Comparison of ENCODE assay signal across 8 cellular contexts in the genomic region with DNA sequence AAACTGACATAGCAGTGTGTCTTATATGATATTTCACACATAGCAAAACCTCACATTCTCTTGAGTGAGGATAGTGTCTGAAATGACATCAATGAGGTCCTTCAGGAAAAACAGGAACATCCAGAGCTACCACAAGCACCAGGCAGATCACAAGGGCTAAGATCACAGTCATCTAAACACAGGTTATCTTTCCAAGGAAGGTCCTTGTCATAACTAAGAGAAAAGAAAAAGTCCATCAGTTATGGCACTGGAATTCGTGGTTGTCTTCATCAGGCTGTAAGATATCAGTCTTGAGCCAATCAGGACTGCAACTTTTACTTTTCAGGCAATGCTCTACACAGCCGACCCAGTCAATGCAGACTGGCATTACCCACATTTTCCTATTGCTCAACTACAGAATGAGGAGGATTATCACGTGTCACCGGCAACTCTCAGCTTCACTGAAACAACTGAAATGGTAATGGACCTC. TPM values are rescaled to one million over a fixed set of nuclear protein-coding genes. Genes with fewer than 3 reads are reported as not detected.
A peak's percentile ranks its signal among the peaks of the same experiment; 100 is the strongest.
DNase-seq lines count a peak whose midpoint lies in the region; ATAC-seq and TF ChIP-seq lines count a peak whose summit lies in the region.

No MANE protein-coding gene starts in this region.

- peak; percentile 80 for DNase-seq in EL
- peak; percentile 12 to 82 for DNase-seq in PC-9
- no peak for DNase-seq in GOT3 (lab: John Stamatoyannopoulos, UW)
- DNase-seq in activated CD4-positive, CD25-positive, alpha-beta regulatory T cell (lab: John Stamatoyannopoulos, UW) = no peak
- DNase-seq in NCI-H146 treated with DMSO at 0.1 percent for 48 hours (lab: John Stamatoyannopoulos, UW; ENCODE audit: unreplicated experiment) = no peak
- DNase-seq in islet precursor cell = no peak

- no TSS peak for BruUV-seq in PC-9 (replicated peaks; lab: Mats Ljungman, UMichigan)

- intact Hi-C loops in PC-9 (cut with micrococcal nuclease; ENCODE audit: unreplicated experiment) = no loop called here

- H3K4me1 ChIP-seq in PC-9 (replicated peaks; ENCODE audit: insufficient read depth) (peaks cover 22% of the 10 kb centered on the region), rectal smooth muscle tissue (ENCODE audit: control insufficient read depth, insufficient read depth, low read length) (peaks cover 21% of the 10 kb centered on the region)

- H4K20me1 ChIP-seq in PC-9 (ENCODE audit: insufficient read depth) = no peaks in the 10 kb centered on the region

- no peak for TF ChIP-seq CTCF in PC-9 (conservative IDR thresholded peaks at IDR 0.05)

- H3K4me2 ChIP-seq in PC-9 = peak overlapping the region; percentile 47

- CTCF ChIA-PET in PC-9 (lab: Charles Lee) = no interaction called here

- H3K4me3 ChIP-seq in PC-9 (no peak overlapping the region), rectal smooth muscle tissue (ENCODE audit: low read length) (peak overlapping the region; percentile 14)

- ATAC-seq in esophagus mucosa = peak; percentile 93

- H3K9me2 ChIP-seq in PC-9 (ENCODE audit: insufficient read depth) = no peaks in the 10 kb centered on the region

- H3K79me2 ChIP-seq in PC-9 (ENCODE audit: low read depth) = 0 out of 2 replicates have a peak, but pooled peaks cover 12% of the 10 kb centered on the region

- POLR2A ChIA-PET in PC-9 (lab: Charles Lee; ENCODE audit: unreplicated experiment) = no interaction called here

- no peaks in the 10 kb centered on the region for H3K9me3 ChIP-seq in PC-9 (ENCODE audit: insufficient read depth, low read depth)

- no peak overlapping the region for H3K9ac ChIP-seq in rectal smooth muscle tissue (ENCODE audit: low read length)

- H3F3A ChIP-seq in PC-9 (ENCODE audit: insufficient read depth, low read depth) = peaks cover 25% of the 10 kb centered on the region

- no peaks in the 10 kb centered on the region for H3K27me3 ChIP-seq in PC-9 (ENCODE audit: insufficient read depth, low read depth)
- no peaks in the 10 kb centered on the region for H3K27me3 ChIP-seq in rectal smooth muscle tissue (ENCODE audit: control insufficient read depth, insufficient read depth, low read length)

- H3K27ac ChIP-seq in PC-9 = peak overlapping the region; percentile 45
- H3K27ac ChIP-seq in rectal smooth muscle tissue (ENCODE audit: low read depth, low read length) = peak overlapping the region; percentile 79

- H2AFZ ChIP-seq in PC-9 = no peak overlapping the region

- H3K36me3 ChIP-seq in PC-9 (ENCODE audit: low read depth) (no peaks in the 10 kb centered on the region), rectal smooth muscle tissue (ENCODE audit: control insufficient read depth, insufficient read depth, low read length) (peaks cover 7% of the 10 kb centered on the region)

RNA-seq across cellular contexts. Expression of gene SORT1, which starts 26.4 kb away (rescaled TPM):
- 25.7 and 27.9 TPM in 2 replicates for total RNA-seq in PC-9 (2021)
- total RNA-seq in esophagus mucosa = 60.6 TPM

RNA-seq across cellular contexts. Expression of gene PSMA5, which starts 54.9 kb away (rescaled TPM):
- total RNA-seq in PC-9 (2021) = 168 and 172 TPM in 2 replicates
- total RNA-seq in esophagus mucosa = 86.2 TPM

Comparison
In these comparisons a context has a peak if more than half of its experiments do, and no peak if none do; other contexts are left out.
1. DNase-seq: peak in EL (single experiment) and PC-9 (2 of 2); none in GOT3 (single experiment), activated CD4-positive, CD25-positive, alpha-beta regulatory T cell (0 of 4), NCI-H146 treated with DMSO at 0.1 percent for 48 hours (single experiment) and islet precursor cell (single experiment).